In genomic region chr12:6551496-6552139, GRCh38 we compare ENCODE assay signal across 1 cellular context.
TF ChIP-seq lines count a peak whose summit lies in the region.

No MANE protein-coding gene starts in this region.

TF ChIP-seq in endothelial cell of umbilical vein, 7 proteins besides CTCF, POLR2A, EP300 and RAD21:
- TF ChIP-seq GATA2 (IDR thresholded peaks at IDR 0.05; ENCODE audit: insufficient read depth, insufficient read length, low read depth, low read length): no peak
- no peak for TF ChIP-seq MYC (IDR thresholded peaks at IDR 0.05; ENCODE audit: low read depth, low read length)
- TF ChIP-seq EZH2 (IDR thresholded peaks at IDR 0.05; ENCODE audit: borderline replicate concordance, low read depth, low read length, severe bottlenecking): no peak
- no peak for TF ChIP-seq POLR2AphosphoS5 (IDR thresholded peaks at IDR 0.05; ENCODE audit: insufficient read depth, low read depth, low read length)
